Comparison of ENCODE assay signal across 27 cellular contexts in the genomic region with DNA sequence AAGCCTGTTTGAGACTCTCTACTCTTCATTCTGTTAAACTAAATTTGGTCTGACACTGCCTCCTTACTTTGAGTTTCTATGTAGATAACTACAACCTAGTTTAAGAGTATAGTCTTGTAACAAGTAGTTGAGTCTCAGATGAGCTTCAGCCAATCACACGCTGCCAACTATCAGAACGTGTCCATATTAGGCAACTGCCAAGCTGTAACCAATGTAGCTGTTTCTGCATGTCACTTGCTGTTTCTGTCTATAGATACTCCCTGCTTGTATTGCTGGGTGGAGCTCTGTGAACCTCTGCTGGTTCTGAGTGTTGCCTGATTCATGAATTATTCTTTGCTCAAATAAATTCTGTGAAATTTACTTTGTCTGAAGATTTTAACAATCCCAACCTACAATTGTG.
DNase-seq lines count a peak whose midpoint lies in the region; ATAC-seq, FAIRE-seq and TF ChIP-seq lines count a peak whose summit lies in the region.
"Had no signal": no experiment of that assay in that cellular context is flagged by ENCODE, and none has a peak within 500 bp of the region (broad histone marks: within the 10 kb centered on the region; RNA-seq: fewer than 3 reads in every experiment).

No MANE protein-coding gene starts in this region.

- H2AFZ ChIP-seq in SK-N-SH (ENCODE audit: low read depth): no peak overlapping the region
- no peak overlapping the region for H2AFZ ChIP-seq in GM12878 (ENCODE audit: control insufficient read depth, low read depth, low read length)

- ATAC-seq in SK-N-SH treated with all-trans-retinoic acid at 6 μM for 48 hours: peak; percentile 36; the same call in 1 of the 3 replicates
- ATAC-seq in GM12878: peak; percentile 53
- no peak for ATAC-seq in psoas muscle
- ATAC-seq in left ventricle myocardium superior: no peak
- ATAC-seq: left lobe of liver had no signal

- H3K9me2 ChIP-seq in SK-N-SH: no peaks in the 10 kb centered on the region

- no peaks in the 10 kb centered on the region for H4K20me1 ChIP-seq in SK-N-SH (ENCODE audit: insufficient read depth)
- no peaks in the 10 kb centered on the region for H4K20me1 ChIP-seq in GM12878 (ENCODE audit: control insufficient read depth, insufficient read depth)

- H3K9ac ChIP-seq in SK-N-SH: no peak overlapping the region
- H3K9ac ChIP-seq in GM12878 (ENCODE audit: control insufficient read depth, insufficient read depth, low read length): no peak overlapping the region

- RAD21 ChIA-PET in GM12878 (lab: Charles Lee; ENCODE audit: unreplicated experiment): no interaction called here

- no peak for TF ChIP-seq CTCF in SK-N-SH (IDR thresholded peaks at IDR 0.05)
- no peak for TF ChIP-seq CTCF in GM12878 (IDR thresholded peaks at IDR 0.05 in 2 of 3, conservative IDR thresholded peaks at IDR 0.05 in 1 of 3; ENCODE audit: control insufficient read depth in 2 of 3, extremely low read depth in 1 of 3, insufficient read depth in 1 of 3, low read depth in 3 of 3, low read length in 3 of 3)
- no peak for TF ChIP-seq CTCF in transverse colon (IDR thresholded peaks at IDR 0.05)
- TF ChIP-seq CTCF in psoas muscle (IDR thresholded peaks at IDR 0.05): no peak

- BruUV-seq in GM12878 (replicated peaks; lab: Mats Ljungman, UMichigan): no TSS peak

- POLR2A ChIA-PET in SK-N-SH (lab: Yijun Ruan, JAX): no interaction called here
- POLR2A ChIA-PET in GM12878 (lab: Charles Lee): no interaction called here

- H3K27ac ChIP-seq in SK-N-SH (ENCODE audit: low read depth in 2 of 2, low read length in 1 of 2) (no peak overlapping the region), GM12878 (ENCODE audit: control insufficient read depth, insufficient read depth) (no peak overlapping the region), transverse colon (peak overlapping the region in 1 of 4 donors; percentile 28), psoas muscle (no peak overlapping the region)
- H3K27ac ChIP-seq: C4-2B, epithelial cell of prostate, right atrium auricular region had no signal

- H3F3A ChIP-seq in SK-N-SH (replicated peaks; ENCODE audit: insufficient read depth): no peaks in the 10 kb centered on the region

- no peak overlapping the region for H3K4me2 ChIP-seq in SK-N-SH
- H3K4me2 ChIP-seq in GM12878 (ENCODE audit: control insufficient read depth, insufficient read depth): no peak overlapping the region

- intact Hi-C loops in GM12878 (cut with micrococcal nuclease; ENCODE audit: unreplicated experiment) (no loop called here), transverse colon (cut with DNase I; ENCODE audit: low total_unique reads) (no loop called here), psoas muscle (cut with DNase I) (no loop called here), left ventricle myocardium superior (cut with micrococcal nuclease) (no loop called here)

- CTCF ChIA-PET in SK-N-SH (lab: Yijun Ruan, JAX): no interaction called here
- CTCF ChIA-PET in GM12878 (lab: Yijun Ruan, JAX): no interaction called here

- H3K36me3 ChIP-seq in SK-N-SH (replicated peaks in 1 of 2; ENCODE audit: control insufficient read depth in 1 of 2, insufficient read depth in 2 of 2, low read length in 1 of 2) (no peaks in the 10 kb centered on the region), GM12878 (ENCODE audit: control insufficient read depth in 2 of 2, insufficient read depth in 2 of 2, low read length in 1 of 2) (no peaks in the 10 kb centered on the region), transverse colon (no peaks in the 10 kb centered on the region), psoas muscle (ENCODE audit: insufficient read depth in 1 of 2, low read depth in 1 of 2) (no peaks in the 10 kb centered on the region)
- H3K36me3 ChIP-seq: right atrium auricular region had no signal

- no peak for TF ChIP-seq POLR2A in GM12878 (IDR thresholded peaks at IDR 0.05; ENCODE audit: low read depth, low read length)
- TF ChIP-seq POLR2A in transverse colon (IDR thresholded peaks at IDR 0.05): no peak

- no peaks in the 10 kb centered on the region for H3K4me1 ChIP-seq in SK-N-SH (ENCODE audit: control insufficient read depth in 1 of 2, insufficient read depth in 2 of 2, low read depth in 1 of 2, low read length in 1 of 2)
- no peaks in the 10 kb centered on the region for H3K4me1 ChIP-seq in GM12878 (ENCODE audit: control insufficient read depth, insufficient read depth, low read length)
- peaks cover 4 to 23% (median 13%) of the 10 kb centered on the region in 4 donors for H3K4me1 ChIP-seq in transverse colon
- H3K4me1 ChIP-seq in psoas muscle: no peaks in the 10 kb centered on the region
- H3K4me1 ChIP-seq: right atrium auricular region had no signal

- WGBS in SK-N-SH (ENCODE audit: low lambda C conversion rate): 60% methylated on average over 2 of the region's 2 CpGs
- WGBS in GM12878 (ENCODE audit: insufficient coverage, insufficient replicate concordance, low lambda C conversion rate, missing lambda C conversion rate): 40% methylated on average over 2 of the region's 2 CpGs
- 62% methylated on average over 2 of the region's 2 CpGs; no CpG with 5 or more reads in 1 of the 2 donors for WGBS in transverse colon (ENCODE audit: low coverage in 1 of 2), 2 donors
- WGBS in psoas muscle, 3 donors: 62 to 76% (median 69%) methylated on average over 2 of the region's 2 CpGs

- no peak for TF ChIP-seq RAD21 in SK-N-SH (IDR thresholded peaks at IDR 0.05; ENCODE audit: low read length)
- TF ChIP-seq RAD21 in GM12878 (IDR thresholded peaks at IDR 0.05; ENCODE audit: insufficient read depth, low read depth, low read length): no peak

- H3K79me2 ChIP-seq in SK-N-SH (ENCODE audit: insufficient read depth): no peaks in the 10 kb centered on the region
- no peaks in the 10 kb centered on the region for H3K79me2 ChIP-seq in GM12878 (ENCODE audit: control insufficient read depth, insufficient read depth, low read length)

- DNase-seq in SK-N-SH: no peak
- peak; percentile 18 for DNase-seq in NAMALWA (ENCODE audit: low spot score)
- DNase-seq in GM12878 (ENCODE audit: low read depth, low spot score): no peak
- peak; percentile 13 for DNase-seq in transverse colon
- no peak for DNase-seq in dermis blood vessel endothelial cell
- DNase-seq in psoas muscle: no peak
- no peak for DNase-seq in left ventricle myocardium superior
- DNase-seq: 8988T; activated CD4-positive, alpha-beta T cell treated with anti-CD3 and anti-CD28 coated beads, Interleukin-2, amount 10 ng/mL, durations not matched to agents 24 days and 14 days; activated effector memory CD4-positive, alpha-beta T cell treated with anti-CD3 and anti-CD28 coated beads, Interleukin-2, amount 50 U/mL, for 16 hours; COR-L47; DMS79; effector CD8-positive, alpha-beta T cell; GF-D8; NCI-H1930; NCI-H526; Right ventricle myocardium superior; small intestine; stimulated activated naive CD4-positive, alpha-beta T cell treated with Interleukin-2 at 50 U/mL for 16 hours; T-helper 9 cell had no signal

- no peak overlapping the region for H3K4me3 ChIP-seq in SK-N-SH (ENCODE audit: low read depth in 2 of 2, low read length in 1 of 2)
- H3K4me3 ChIP-seq in GM12878: no peak overlapping the region
- H3K4me3 ChIP-seq in transverse colon: no peak overlapping the region
- no peak overlapping the region for H3K4me3 ChIP-seq in psoas muscle
- H3K4me3 ChIP-seq: right atrium auricular region had no signal

- H3K27me3 ChIP-seq in SK-N-SH (ENCODE audit: insufficient read depth) (no peaks in the 10 kb centered on the region), GM12878 (replicated peaks in 1 of 2; ENCODE audit: control insufficient read depth in 2 of 2, insufficient read depth in 2 of 2, low read length in 1 of 2) (0 out of 4 replicates have a peak, but pooled peaks cover 0 to 2% of the 10 kb centered on the region in 2 experiments), transverse colon (no peaks in the 10 kb centered on the region), psoas muscle (ENCODE audit: insufficient read depth in 3 of 3, low read length in 2 of 3) (no peaks in the 10 kb centered on the region)
- H3K27me3 ChIP-seq: right atrium auricular region had no signal

- no peaks in the 10 kb centered on the region for H3K9me3 ChIP-seq in SK-N-SH
- no peaks in the 10 kb centered on the region for H3K9me3 ChIP-seq in GM12878 (replicated peaks; ENCODE audit: control insufficient read depth, insufficient read depth, low read length)
- H3K9me3 ChIP-seq in transverse colon: no peaks in the 10 kb centered on the region
- H3K9me3 ChIP-seq in psoas muscle: no peaks in the 10 kb centered on the region
- H3K9me3 ChIP-seq: right atrium auricular region had no signal

- FAIRE-seq in GM12878 (lab: Jason Lieb, UNC): no peak
- FAIRE-seq: GM18507, GM19239, small intestine had no signal

- in situ Hi-C loops in GM12878 (cut with MboI): no loop called here
- in situ Hi-C loops in transverse colon (cut with MboI; ENCODE audit: low pct_ligation_motif_present in 1 of 4, low pct_unique_long_range_greater_than_20kb in 1 of 4, low sequenced_read_pairs in 3 of 4): no loop called here

- SMC1A ChIA-PET in GM12878 (lab: Charles Lee; ENCODE audit: uncharacterized antibody, unreplicated experiment): no interaction called here

- TF ChIP-seq EP300 in SK-N-SH (IDR thresholded peaks at IDR 0.05; ENCODE audit: borderline replicate concordance in 1 of 2, low read depth in 1 of 2, low read length in 1 of 2) (no peak), GM12878 (IDR thresholded peaks at IDR 0.05; ENCODE audit: borderline replicate concordance in 1 of 2, control insufficient read depth in 1 of 2, low read depth in 2 of 2, low read length in 2 of 2) (no peak), transverse colon (IDR thresholded peaks at IDR 0.05; ENCODE audit: low read depth) (no peak)

TF ChIP-seq in SK-N-SH treated with all-trans-retinoic acid at 6 μM for 48 hours, 23 proteins besides CTCF, POLR2A, EP300 and RAD21 (continues in another document):
- TF ChIP-seq ZC3H10 (CRISPR knock-in tag; IDR thresholded peaks at IDR 0.05) (no peak), ZFP3 (CRISPR knock-in tag; IDR thresholded peaks at IDR 0.05) (no peak), OSR1 (CRISPR knock-in tag; IDR thresholded peaks at IDR 0.05) (no peak)

TF ChIP-seq in GM12878, 131 proteins besides CTCF, POLR2A, EP300 and RAD21 (continues in another document):
- TF ChIP-seq ESRRA (IDR thresholded peaks at IDR 0.05; ENCODE audit: low read length): no peak
- TF ChIP-seq FOXK2 (IDR thresholded peaks at IDR 0.05): no peak
- TF ChIP-seq ZSCAN29 (IDR thresholded peaks at IDR 0.05): no peak

Comparison
In these comparisons a context has a peak if more than half of its experiments do, and no peak if none do; other contexts are left out.
1. ATAC-seq: peak in SK-N-SH treated with all-trans-retinoic acid at 6 μM for 48 hours (single experiment) and GM12878 (single experiment); none in psoas muscle (0 of 4) and left ventricle myocardium superior (single experiment).
2. DNase-seq: peak in NAMALWA (single experiment) and transverse colon (single experiment); none in SK-N-SH (single experiment), GM12878 (single experiment), dermis blood vessel endothelial cell (single experiment), psoas muscle (0 of 2) and left ventricle myocardium superior (single experiment).